Comparison of ENCODE assay signal across 23 cellular contexts in genomic region chr12:124041907-124042306, GRCh38.
"Had no signal": no experiment of that assay in that cellular context is flagged by ENCODE, and none has a peak within 500 bp of the region (broad histone marks: within the 10 kb centered on the region; RNA-seq: fewer than 3 reads in every experiment).

No MANE protein-coding gene starts in this region.

- H3K36me3 ChIP-seq: heart left ventricle, left ventricle myocardium inferior, neutrophil, ovary, sigmoid colon, stomach, thyroid gland, transverse colon, upper lobe of right lung had no signal

- H3K27me3 ChIP-seq: heart left ventricle, neutrophil, ovary, sigmoid colon, stomach, testis, thyroid gland, transverse colon, upper lobe of right lung had no signal

- H3K4me2 ChIP-seq: smooth muscle cell had no signal

- H3K9me3 ChIP-seq: neutrophil, ovary, sigmoid colon, testis, thyroid gland, upper lobe of right lung had no signal

- DNase-seq: heart left ventricle; hypothalamus; immature natural killer cell; kidney; left ventricle myocardium inferior; midbrain; naive thymus-derived CD8-positive, alpha-beta T cell; ovary; right cardiac atrium; sigmoid colon; stimulated activated CD4-positive, alpha-beta T cell treated with anti-CD3 and anti-CD28 coated beads, Interleukin-1b, Interleukin-23, amount 100 ng/mL, for 48 hours; stimulated activated CD4-positive, alpha-beta T cell treated with anti-CD3 and anti-CD28 coated beads, Interleukin-2, amount 100 ng/mL, for 48 hours; stimulated activated CD4-positive, alpha-beta T cell treated with anti-CD3 and anti-CD28 coated beads, Interleukin-4, amount 100 ng/mL, for 4 hours; stimulated activated CD8-positive, alpha-beta memory T cell treated with anti-CD3 and anti-CD28 coated beads, Interleukin-4, amount 100 ng/mL, for 48 hours; stimulated activated naive CD8-positive, alpha-beta T cell treated with anti-CD3 and anti-CD28 coated beads, Interleukin-15, Interleukin-2, amounts not matched to agents 100 U/mL and 50 U/mL, for 24 hours; testis; thyroid gland; transverse colon; upper lobe of right lung had no signal

- H3K4me1 ChIP-seq: stomach, testis, transverse colon, upper lobe of right lung had no signal

- H3K4me3 ChIP-seq: heart left ventricle, left ventricle myocardium inferior, ovary, sigmoid colon, smooth muscle cell, stomach, testis, thyroid gland, transverse colon, upper lobe of right lung had no signal

- H3K27ac ChIP-seq: heart left ventricle, left ventricle myocardium inferior, neutrophil, ovary, sigmoid colon, stomach, testis, thyroid gland, transverse colon, upper lobe of right lung had no signal

- ATAC-seq: heart left ventricle; naive thymus-derived CD8-positive, alpha-beta T cell; right cardiac atrium; stimulated activated memory B cell treated with anti-CD40 and anti-IgM and Interleukin-4, amounts not matched to agents 10 μg/mL and 1 μg/mL and 100 μg/mL, for 72 hours; stimulated activated naive CD8-positive, alpha-beta T cell treated with anti-CD3 and anti-CD28 coated beads, Interleukin-15, Interleukin-2, amounts not matched to agents 100 U/mL and 50 U/mL, for 24 hours; upper lobe of right lung had no signal
